ENCODE assay signal across 12 cellular contexts in genomic region chr2:105886029-105886454, GRCh38.
DNase-seq lines count a peak whose midpoint lies in the region; ATAC-seq lines count a peak whose summit lies in the region.
"Had no signal": no experiment of that assay in that cellular context is flagged by ENCODE, and none has a peak within 500 bp of the region (broad histone marks: within the 10 kb centered on the region; RNA-seq: fewer than 3 reads in every experiment).

No MANE protein-coding gene starts in this region.

- no peak overlapping the region for H3K4me3 Mint-ChIP-seq in activated CD4-positive, alpha-beta T cell treated with anti-CD3 and anti-CD28 coated beads, Interleukin-2, amount 10 ng/mL, durations not matched to agents 24 days and 14 days
- peak overlapping the region; percentile 8 for H3K4me3 Mint-ChIP-seq in activated naive CD8-positive, alpha-beta T cell treated with anti-CD3 and anti-CD28 coated beads, Interleukin-2, amount 50 U/mL, for 24 hours
- peak overlapping the region; percentile 14 to 34 for H3K4me3 Mint-ChIP-seq in stimulated activated naive B cell treated with anti-CD40 and anti-IgM and Interleukin-4, amounts not matched to agents 10 μg/mL and 1 μg/mL and 100 μg/mL, for 72 hours
- H3K4me3 Mint-ChIP-seq: activated naive CD4-positive, alpha-beta T cell treated with anti-CD3 and anti-CD28 coated beads for 36 hours had no signal

- no peak for DNase-seq in activated CD4-positive, alpha-beta T cell treated with anti-CD3 and anti-CD28 coated beads, Interleukin-2, amount 10 ng/mL, durations not matched to agents 24 days and 14 days
- DNase-seq in activated CD4-positive, alpha-beta T cell treated with anti-CD3 and anti-CD28 coated beads, Interleukin-2, amount 50 U/mL, for 4 hours = no peak
- DNase-seq in activated naive CD8-positive, alpha-beta T cell treated with anti-CD3 and anti-CD28 coated beads, Interleukin-2, amount 50 U/mL, for 24 hours = no peak
- DNase-seq in left ventricle myocardium superior = no peak
- DNase-seq in stimulated activated naive B cell treated with anti-CD40 and anti-IgM and Interleukin-4, amounts not matched to agents 10 μg/mL and 1 μg/mL and 100 μg/mL, for 72 hours = no peak
- DNase-seq in germinal center (ENCODE audit: low spot score) = no peak
- DNase-seq in mesenteric fat pad (ENCODE audit: low spot score) = no peak
- DNase-seq: activated naive CD4-positive, alpha-beta T cell treated with anti-CD3 and anti-CD28 coated beads for 36 hours; NCI-H524 treated with DMSO at 0.1 percent for 48 hours; stimulated activated CD4-positive, alpha-beta T cell treated with anti-CD3 and anti-CD28 coated beads, Interleukin-2, amount 100 ng/mL, for 48 hours; T1000 had no signal

- no peak for ATAC-seq in activated naive CD8-positive, alpha-beta T cell treated with anti-CD3 and anti-CD28 coated beads, Interleukin-2, amount 50 U/mL, for 24 hours
- peak; percentile 72 for ATAC-seq in left ventricle myocardium superior
- ATAC-seq in stimulated activated naive B cell treated with anti-CD40 and anti-IgM and Interleukin-4, amounts not matched to agents 10 μg/mL and 1 μg/mL and 100 μg/mL, for 72 hours (replicated peaks) = no peak
- ATAC-seq in GM21515 (IDR thresholded peaks at IDR 0.05; ENCODE audit: unreplicated experiment) = no peak

- intact Hi-C loops in activated CD4-positive, alpha-beta T cell treated with anti-CD3 and anti-CD28 coated beads, Interleukin-2, amount 10 ng/mL, durations not matched to agents 24 days and 14 days (cut with micrococcal nuclease) = no loop called here
- intact Hi-C loops in left ventricle myocardium superior (cut with micrococcal nuclease) = no loop called here

- peaks cover 70% of the 10 kb centered on the region for H3K36me3 Mint-ChIP-seq in activated CD4-positive, alpha-beta T cell treated with anti-CD3 and anti-CD28 coated beads, Interleukin-2, amount 10 ng/mL, durations not matched to agents 24 days and 14 days (ENCODE audit: low read depth)
- H3K36me3 Mint-ChIP-seq in activated naive CD8-positive, alpha-beta T cell treated with anti-CD3 and anti-CD28 coated beads, Interleukin-2, amount 50 U/mL, for 24 hours (ENCODE audit: low read depth) = peaks cover 78% of the 10 kb centered on the region
- peaks cover 88 to 93% of the 10 kb centered on the region in 2 donors for H3K36me3 Mint-ChIP-seq in stimulated activated naive B cell treated with anti-CD40 and anti-IgM and Interleukin-4, amounts not matched to agents 10 μg/mL and 1 μg/mL and 100 μg/mL, for 72 hours

- peaks cover 48% of the 10 kb centered on the region for H3K4me1 Mint-ChIP-seq in activated CD4-positive, alpha-beta T cell treated with anti-CD3 and anti-CD28 coated beads, Interleukin-2, amount 10 ng/mL, durations not matched to agents 24 days and 14 days
- peaks cover 84% of the 10 kb centered on the region for H3K4me1 Mint-ChIP-seq in activated naive CD8-positive, alpha-beta T cell treated with anti-CD3 and anti-CD28 coated beads, Interleukin-2, amount 50 U/mL, for 24 hours
- peaks cover 55 to 86% of the 10 kb centered on the region in 2 donors for H3K4me1 Mint-ChIP-seq in stimulated activated naive B cell treated with anti-CD40 and anti-IgM and Interleukin-4, amounts not matched to agents 10 μg/mL and 1 μg/mL and 100 μg/mL, for 72 hours

- no peaks in the 10 kb centered on the region for H3K27me3 Mint-ChIP-seq in activated CD4-positive, alpha-beta T cell treated with anti-CD3 and anti-CD28 coated beads, Interleukin-2, amount 10 ng/mL, durations not matched to agents 24 days and 14 days
- no peaks in the 10 kb centered on the region for H3K27me3 Mint-ChIP-seq in activated naive CD8-positive, alpha-beta T cell treated with anti-CD3 and anti-CD28 coated beads, Interleukin-2, amount 50 U/mL, for 24 hours
- H3K27me3 Mint-ChIP-seq in stimulated activated naive B cell treated with anti-CD40 and anti-IgM and Interleukin-4, amounts not matched to agents 10 μg/mL and 1 μg/mL and 100 μg/mL, for 72 hours = no peaks in the 10 kb centered on the region

- peaks cover 13% of the 10 kb centered on the region for H3K9me3 Mint-ChIP-seq in activated CD4-positive, alpha-beta T cell treated with anti-CD3 and anti-CD28 coated beads, Interleukin-2, amount 10 ng/mL, durations not matched to agents 24 days and 14 days
- peaks cover 11% of the 10 kb centered on the region for H3K9me3 Mint-ChIP-seq in activated naive CD8-positive, alpha-beta T cell treated with anti-CD3 and anti-CD28 coated beads, Interleukin-2, amount 50 U/mL, for 24 hours
- H3K9me3 Mint-ChIP-seq in stimulated activated naive B cell treated with anti-CD40 and anti-IgM and Interleukin-4, amounts not matched to agents 10 μg/mL and 1 μg/mL and 100 μg/mL, for 72 hours = peaks cover 8 to 9% of the 10 kb centered on the region in 2 donors

- H3K27ac Mint-ChIP-seq in activated CD4-positive, alpha-beta T cell treated with anti-CD3 and anti-CD28 coated beads, Interleukin-2, amount 10 ng/mL, durations not matched to agents 24 days and 14 days = peak overlapping the region; percentile 30
- peak overlapping the region; percentile 66 for H3K27ac Mint-ChIP-seq in activated naive CD8-positive, alpha-beta T cell treated with anti-CD3 and anti-CD28 coated beads, Interleukin-2, amount 50 U/mL, for 24 hours
- peak overlapping the region; percentile 26 for H3K27ac Mint-ChIP-seq in stimulated activated naive B cell treated with anti-CD40 and anti-IgM and Interleukin-4, amounts not matched to agents 10 μg/mL and 1 μg/mL and 100 μg/mL, for 72 hours
